ENCODE assay signal across 9 cellular contexts in genomic region chr3:71226565-71227281, GRCh38.
A peak's percentile ranks its signal among the peaks of the same experiment; 100 is the strongest.
DNase-seq lines count a peak whose midpoint lies in the region; ATAC-seq, FAIRE-seq and TF ChIP-seq lines count a peak whose summit lies in the region.
"Had no signal": no experiment of that assay in that cellular context is flagged by ENCODE, and none has a peak within 500 bp of the region (broad histone marks: within the 10 kb centered on the region; RNA-seq: fewer than 3 reads in every experiment).

No MANE protein-coding gene starts in this region.

- POLR2A ChIA-PET in activated CD4-positive, alpha-beta T cell treated with anti-CD3 and anti-CD28 coated beads, Interleukin-2, amount 10 ng/mL, durations not matched to agents 7 days and 5 days (lab: Charles Lee), result interaction anchor here (0.5 kb wide), 1 partner anchor 18 kb away, joined by 3 read pairs; no protein-coding TSS in a partner anchor
- POLR2A ChIA-PET in endothelial cell of umbilical vein (lab: Charles Lee), result no interaction called here

- TF ChIP-seq CTCF in endothelial cell of umbilical vein (IDR thresholded peaks at IDR 0.05; ENCODE audit: extremely low read depth in 1 of 2, insufficient read depth in 1 of 2, low read depth in 1 of 2, low read length in 2 of 2) (no peak), colonic mucosa (IDR thresholded peaks at IDR 0.05) (no peak)

- peak overlapping the region; percentile 39 for H3K9ac ChIP-seq in endothelial cell of umbilical vein (replicated peaks; ENCODE audit: extremely low read depth, insufficient read depth, low read length)
- no peak overlapping the region for H3K9ac ChIP-seq in colonic mucosa (ENCODE audit: low read depth in 2 of 2, low read length in 2 of 2)

- peak; percentile 83 for ATAC-seq in GM18868 (IDR thresholded peaks at IDR 0.05; ENCODE audit: unreplicated experiment)
- ATAC-seq in HG03060 (IDR thresholded peaks at IDR 0.05; ENCODE audit: low read depth, unreplicated experiment), result peak; percentile 71
- ATAC-seq: Panc1 had no signal

- peak overlapping the region; percentile 72 for H3K4me3 Mint-ChIP-seq in activated CD4-positive, alpha-beta T cell treated with anti-CD3 and anti-CD28 coated beads, Interleukin-2, amount 10 ng/mL, durations not matched to agents 7 days and 5 days

- dilution Hi-C loops in endothelial cell of umbilical vein (cut with MboI; ENCODE audit: extremely low pct_ligation_motif_present, low sequenced_read_pairs), result no loop called here

- DNase-seq in activated CD4-positive, alpha-beta T cell treated with anti-CD3 and anti-CD28 coated beads, Interleukin-2, amount 10 ng/mL, durations not matched to agents 7 days and 5 days, result peak; percentile 85
- DNase-seq in endothelial cell of umbilical vein (ENCODE audit: low read depth, low spot score), result no peak
- DNase-seq in colonic mucosa, result no peak
- DNase-seq in HTR-8/SVneo (ENCODE audit: insufficient read length, low spot score), result no peak
- no peak for DNase-seq in NCI-H1105 treated with DMSO at 0.1 percent for 48 hours (lab: John Stamatoyannopoulos, UW)

- H3K9me3 ChIP-seq in endothelial cell of umbilical vein (replicated peaks; ENCODE audit: control insufficient read depth, insufficient read depth, low read length), result no peaks in the 10 kb centered on the region
- no peaks in the 10 kb centered on the region for H3K9me3 ChIP-seq in colonic mucosa

- H3K9me3 Mint-ChIP-seq in activated CD4-positive, alpha-beta T cell treated with anti-CD3 and anti-CD28 coated beads, Interleukin-2, amount 10 ng/mL, durations not matched to agents 7 days and 5 days, result peaks cover 6% of the 10 kb centered on the region

- H3K4me1 Mint-ChIP-seq in activated CD4-positive, alpha-beta T cell treated with anti-CD3 and anti-CD28 coated beads, Interleukin-2, amount 10 ng/mL, durations not matched to agents 7 days and 5 days, result peaks cover 44% of the 10 kb centered on the region

- peak overlapping the region; percentile 7 for H2AFZ ChIP-seq in endothelial cell of umbilical vein (ENCODE audit: low read depth, low read length)

- H3K27me3 Mint-ChIP-seq in activated CD4-positive, alpha-beta T cell treated with anti-CD3 and anti-CD28 coated beads, Interleukin-2, amount 10 ng/mL, durations not matched to agents 7 days and 5 days, result peaks cover 17% of the 10 kb centered on the region

- H3K27me3 ChIP-seq in endothelial cell of umbilical vein (ENCODE audit: control insufficient read depth in 2 of 2, insufficient read depth in 2 of 2, low read length in 2 of 2) (no peaks in the 10 kb centered on the region), colonic mucosa (no peaks in the 10 kb centered on the region)

- H3K4me1 ChIP-seq in endothelial cell of umbilical vein (ENCODE audit: control insufficient read depth, extremely low read depth, insufficient read depth, low read length) (peaks cover 24% of the 10 kb centered on the region), colonic mucosa (no peaks in the 10 kb centered on the region)

- H3K27ac Mint-ChIP-seq in activated CD4-positive, alpha-beta T cell treated with anti-CD3 and anti-CD28 coated beads, Interleukin-2, amount 10 ng/mL, durations not matched to agents 7 days and 5 days, result peak overlapping the region; percentile 95

- TF ChIP-seq POLR2A in endothelial cell of umbilical vein (IDR thresholded peaks at IDR 0.05; ENCODE audit: low read depth, low read length), result no peak

- FAIRE-seq in endothelial cell of umbilical vein (lab: Jason Lieb, UNC) (no peak), HTR-8/SVneo (lab: Jason Lieb, UNC) (no peak)

- peak overlapping the region; percentile 34 for H3K4me2 ChIP-seq in endothelial cell of umbilical vein (ENCODE audit: insufficient read depth, low read length)

- H3K9me1 ChIP-seq in endothelial cell of umbilical vein (replicated peaks; ENCODE audit: control insufficient read depth, extremely low read depth, insufficient read depth, low read length), result no peaks in the 10 kb centered on the region

- H4K20me1 ChIP-seq in endothelial cell of umbilical vein (replicated peaks; ENCODE audit: control insufficient read depth, extremely low read depth, insufficient read depth, low read length), result no peaks in the 10 kb centered on the region

- H3K36me3 Mint-ChIP-seq in activated CD4-positive, alpha-beta T cell treated with anti-CD3 and anti-CD28 coated beads, Interleukin-2, amount 10 ng/mL, durations not matched to agents 7 days and 5 days (ENCODE audit: low read depth), result peaks cover 7% of the 10 kb centered on the region

- CTCF ChIA-PET in activated CD4-positive, alpha-beta T cell treated with anti-CD3 and anti-CD28 coated beads, Interleukin-2, amount 10 ng/mL, durations not matched to agents 7 days and 5 days (lab: Charles Lee), result interaction anchor here (0.5 to 2.3 kb wide), 3 partner anchors 11 to 106 kb away, joined by 3 to 6 read pairs (median 6); no protein-coding TSS in a partner anchor
- CTCF ChIA-PET in endothelial cell of umbilical vein (lab: Charles Lee), result interaction anchor here (0.7 to 1.3 kb wide), 3 partner anchors 11 to 676 kb away, joined by 3 read pairs; no protein-coding TSS in a partner anchor

- H3K79me2 ChIP-seq in endothelial cell of umbilical vein (ENCODE audit: control insufficient read depth, insufficient read depth, low read length), result no peaks in the 10 kb centered on the region

- intact Hi-C loops in endothelial cell of umbilical vein (cut with micrococcal nuclease), result loop anchor here (1.0 to 5.0 kb wide), 3 partner anchors 118 to 356 kb away; partner anchors contain the start of gene FOXP1
- intact Hi-C loops in colonic mucosa (cut with DNase I), result no loop called here

- TSS peak; percentile 72 for BruUV-seq in endothelial cell of umbilical vein (replicated peaks; lab: Mats Ljungman, UMichigan)

- H3K27ac ChIP-seq in endothelial cell of umbilical vein (ENCODE audit: insufficient read depth, low read depth, low read length), result peak overlapping the region; percentile 66
- peak overlapping the region in 11 of 21 experiments; percentile 5 to 59 (median 33) for H3K27ac ChIP-seq in skin epidermis
- H3K27ac ChIP-seq in colonic mucosa, result no peak overlapping the region

- H3K4me3 ChIP-seq in endothelial cell of umbilical vein (replicated peaks in 1 of 3; ENCODE audit: insufficient read depth in 1 of 3, low read depth in 1 of 3, low read length in 3 of 3) (no peak overlapping the region), skin epidermis (peak overlapping the region in 1 of 7 experiments; percentile 1), colonic mucosa (no peak overlapping the region)

- H3K36me3 ChIP-seq in endothelial cell of umbilical vein (ENCODE audit: control insufficient read depth in 2 of 2, extremely low read depth in 1 of 2, insufficient read depth in 2 of 2, low read length in 2 of 2) (no peaks in the 10 kb centered on the region), colonic mucosa (no peaks in the 10 kb centered on the region)

TF ChIP-seq in endothelial cell of umbilical vein, 7 proteins besides CTCF, POLR2A, EP300 and RAD21:
- TF ChIP-seq JUN (IDR thresholded peaks at IDR 0.05; ENCODE audit: borderline replicate concordance, insufficient read depth, insufficient read length, low read depth), result no peak
- TF ChIP-seq FOS (IDR thresholded peaks at IDR 0.05; ENCODE audit: borderline replicate concordance, insufficient read depth, low read length), result no peak
- no peak for TF ChIP-seq POLR2AphosphoS5 (IDR thresholded peaks at IDR 0.05; ENCODE audit: insufficient read depth, low read depth, low read length)
- TF ChIP-seq GATA2 (IDR thresholded peaks at IDR 0.05; ENCODE audit: insufficient read depth, insufficient read length, low read depth, low read length), result no peak
- no peak for TF ChIP-seq MAX (IDR thresholded peaks at IDR 0.05; ENCODE audit: insufficient read depth, insufficient read length)
- no peak for TF ChIP-seq MYC (IDR thresholded peaks at IDR 0.05; ENCODE audit: low read depth, low read length)
- TF ChIP-seq EZH2 (IDR thresholded peaks at IDR 0.05; ENCODE audit: borderline replicate concordance, low read depth, low read length, severe bottlenecking), result no peak
TF ChIP-seq in endothelial cell of umbilical vein: peak in this region for 0.
